Comparison of ENCODE assay signal across 12 cellular contexts in the genomic region with DNA sequence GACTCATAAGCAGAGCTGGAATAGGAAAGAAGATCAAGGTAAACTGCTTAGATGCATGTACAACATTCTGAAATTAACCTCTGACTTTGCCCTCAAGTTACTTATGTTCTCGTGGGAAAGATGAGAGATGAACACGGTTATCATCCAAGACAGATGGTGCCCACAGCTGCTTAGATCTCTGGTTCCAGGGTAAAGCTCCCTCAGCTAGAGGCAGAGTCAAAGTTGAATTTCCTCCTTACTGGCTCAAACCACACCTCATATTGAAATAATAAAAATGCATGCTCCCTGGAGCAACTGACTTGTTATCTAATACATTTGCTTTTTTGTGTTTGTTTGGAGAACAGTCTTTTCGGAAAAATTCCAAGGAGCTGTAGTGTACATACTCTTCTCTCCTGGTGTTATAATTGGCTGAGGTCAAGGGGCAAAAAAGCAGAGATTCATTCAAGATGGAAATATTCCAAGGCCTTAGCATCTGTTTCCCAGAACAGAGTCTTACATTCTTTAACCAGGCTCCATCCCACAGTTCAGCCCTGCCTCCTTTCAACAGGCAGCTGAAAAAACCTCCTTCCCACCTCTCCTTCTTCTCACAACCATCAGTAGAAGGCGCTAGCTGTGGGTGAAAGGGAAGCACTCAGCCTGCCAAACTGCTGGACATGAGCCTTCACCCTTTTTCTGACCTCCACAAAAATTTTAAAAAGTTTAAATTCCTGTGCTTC. TPM values are rescaled to one million over a fixed set of nuclear protein-coding genes. Genes with fewer than 3 reads are reported as not detected.
DNase-seq lines count a peak whose midpoint lies in the region; ATAC-seq and TF ChIP-seq lines count a peak whose summit lies in the region.
"Had no signal": no experiment of that assay in that cellular context is flagged by ENCODE, and none has a peak within 500 bp of the region (broad histone marks: within the 10 kb centered on the region; RNA-seq: fewer than 3 reads in every experiment).

No MANE protein-coding gene starts in this region.

- H3K79me2 ChIP-seq in fibroblast of lung (ENCODE audit: control insufficient read depth, insufficient read depth, low read length): no peaks in the 10 kb centered on the region

- DNase-seq in Right ventricle myocardium inferior (ENCODE audit: missing footprints) (peak; percentile 64), cardiac septum (ENCODE audit: low spot score) (no peak), fibroblast of lung (ENCODE audit: low read depth in 2 of 2) (peak; percentile 87 to 100), nephron progenitor cell (no peak), NCI-H2029 (lab: John Stamatoyannopoulos, UW) (no peak), T-helper 1 cell (no peak)
- no peak for DNase-seq in natural killer cell treated with Interleukin-12 subunit alpha and Interleukin-12 subunit beta and Interleukin-15 and Interleukin-18, amount 100 ng/mL, for 72 hours (ENCODE audit: low spot score)
- DNase-seq: stimulated activated CD4-positive, alpha-beta T cell treated with anti-CD3 and anti-CD28 coated beads, Interleukin-4, amount 100 ng/mL, for 24 hours had no signal

- H3K36me3 Mint-ChIP-seq in nephron progenitor cell (ENCODE audit: low read depth): no peaks in the 10 kb centered on the region
- no peaks in the 10 kb centered on the region for H3K36me3 Mint-ChIP-seq in natural killer cell treated with Interleukin-12 subunit alpha and Interleukin-12 subunit beta and Interleukin-15 and Interleukin-18, amount 100 ng/mL, for 72 hours

- no peaks in the 10 kb centered on the region for H4K20me1 ChIP-seq in fibroblast of lung (ENCODE audit: control insufficient read depth, extremely low read depth, insufficient read depth, low read length)
- H4K20me1 ChIP-seq: BLaER1 had no signal

- H3K4me2 ChIP-seq in fibroblast of lung (ENCODE audit: extremely low read depth, insufficient read depth, low read length): peak overlapping the region; percentile 17
- H3K4me2 ChIP-seq: BLaER1 had no signal

- no peaks in the 10 kb centered on the region for H3K27me3 ChIP-seq in fibroblast of lung (ENCODE audit: control insufficient read depth, insufficient read depth, low read length)
- H3K27me3 ChIP-seq: BLaER1 had no signal

- ATAC-seq in Right ventricle myocardium inferior: peak; percentile 78
- no peak for ATAC-seq in natural killer cell treated with Interleukin-12 subunit alpha and Interleukin-12 subunit beta and Interleukin-15 and Interleukin-18, amount 100 ng/mL, for 72 hours
- no peak for ATAC-seq in GM21367 (IDR thresholded peaks at IDR 0.05; ENCODE audit: unreplicated experiment)

- H3K27ac ChIP-seq in fibroblast of lung (ENCODE audit: insufficient read depth, low read length): peak overlapping the region; percentile 80
- H3K27ac ChIP-seq: BLaER1 had no signal

- no peaks in the 10 kb centered on the region for H3K9me3 ChIP-seq in fibroblast of lung (ENCODE audit: control insufficient read depth, insufficient read depth, low read depth, low read length)
- H3K9me3 ChIP-seq: BLaER1 had no signal

- no peak overlapping the region for H3K4me3 Mint-ChIP-seq in nephron progenitor cell
- no peak overlapping the region for H3K4me3 Mint-ChIP-seq in natural killer cell treated with Interleukin-12 subunit alpha and Interleukin-12 subunit beta and Interleukin-15 and Interleukin-18, amount 100 ng/mL, for 72 hours

- H3K9ac ChIP-seq in fibroblast of lung (ENCODE audit: insufficient read depth, low read length): no peak overlapping the region
- H3K9ac ChIP-seq: BLaER1 had no signal

- peak; percentile 44 to 58 for TF ChIP-seq CTCF in fibroblast of lung (conservative IDR thresholded peaks at IDR 0.05 in 1 of 2, IDR thresholded peaks at IDR 0.05 in 1 of 2; ENCODE audit: low read depth in 1 of 2, low read length in 2 of 2)
- TF ChIP-seq CTCF in nephron progenitor cell (IDR thresholded peaks at IDR 0.05): no peak

- H2AFZ ChIP-seq in fibroblast of lung (ENCODE audit: low read length): no peak overlapping the region

- peak overlapping the region in 2 of 4 experiments; percentile 10 to 12 for H3K4me3 ChIP-seq in fibroblast of lung (replicated peaks in 1 of 4; ENCODE audit: control extremely low read depth in 1 of 4, insufficient read depth in 1 of 4, low read depth in 3 of 4, low read length in 4 of 4)
- H3K4me3 ChIP-seq: BLaER1 had no signal

- intact Hi-C loops in Right ventricle myocardium inferior (cut with DNase I) (loop anchor here (1.0 to 5.0 kb wide), 3 partner anchors 35 to 82 kb away; no protein-coding TSS in a partner anchor), cardiac septum (cut with DNase I) (loop anchor here (1.0 to 5.0 kb wide), 3 partner anchors 31 to 59 kb away; no protein-coding TSS in a partner anchor)

- peak overlapping the region; percentile 59 for H3K27ac Mint-ChIP-seq in nephron progenitor cell
- no peak overlapping the region for H3K27ac Mint-ChIP-seq in natural killer cell treated with Interleukin-12 subunit alpha and Interleukin-12 subunit beta and Interleukin-15 and Interleukin-18, amount 100 ng/mL, for 72 hours

- no peaks in the 10 kb centered on the region for H3K36me3 ChIP-seq in fibroblast of lung (ENCODE audit: control insufficient read depth, insufficient read depth, low read length)
- H3K36me3 ChIP-seq: BLaER1 had no signal

- H3K4me1 ChIP-seq in fibroblast of lung (ENCODE audit: control insufficient read depth, extremely low read depth, insufficient read depth, low read length): peaks cover 20% of the 10 kb centered on the region
- H3K4me1 ChIP-seq: BLaER1 had no signal

- no peaks in the 10 kb centered on the region for H3K27me3 Mint-ChIP-seq in nephron progenitor cell (ENCODE audit: low read depth, poor library complexity)
- H3K27me3 Mint-ChIP-seq in natural killer cell treated with Interleukin-12 subunit alpha and Interleukin-12 subunit beta and Interleukin-15 and Interleukin-18, amount 100 ng/mL, for 72 hours: peaks cover 5 to 42% of the 10 kb centered on the region in 2 donors

- peaks cover 28% of the 10 kb centered on the region for H3K4me1 Mint-ChIP-seq in nephron progenitor cell
- no peaks in the 10 kb centered on the region for H3K4me1 Mint-ChIP-seq in natural killer cell treated with Interleukin-12 subunit alpha and Interleukin-12 subunit beta and Interleukin-15 and Interleukin-18, amount 100 ng/mL, for 72 hours (ENCODE audit: low read depth in 2 of 2)

- no peaks in the 10 kb centered on the region for H3K9me3 Mint-ChIP-seq in nephron progenitor cell
- H3K9me3 Mint-ChIP-seq in natural killer cell treated with Interleukin-12 subunit alpha and Interleukin-12 subunit beta and Interleukin-15 and Interleukin-18, amount 100 ng/mL, for 72 hours: peaks cover 6% of the 10 kb centered on the region

RNA-seq across cellular contexts. Expression of a gene that starts 43.6 kb away (rescaled TPM):
- total RNA-seq in Right ventricle myocardium inferior (59.4 TPM), cardiac septum (19.8 TPM), fibroblast of lung (104 and 125 TPM in 2 replicates)
- polyA plus RNA-seq in fibroblast of lung: 7.1 and 136 TPM in 2 replicates
- 3.7 and 71.2 TPM in 2 replicates for polyA plus RNA-seq in fibroblast of lung (2012)
- 2.0 and 120 TPM in 2 replicates for polyA minus RNA-seq in fibroblast of lung (ENCODE audit: low replicate concordance)
- total RNA-seq in natural killer cell treated with Interleukin-12 subunit alpha and Interleukin-12 subunit beta and Interleukin-15 and Interleukin-18, amount 100 ng/mL, for 72 hours: not detected
- total RNA-seq: dermis microvascular lymphatic vessel endothelial cell; T-helper 2 cell treated with Interferon-gamma antibody and Interleukin-4, amounts not matched to agents 100 ng/mL and 5 ng/mL, for 36 hours had no signal

RNA-seq across cellular contexts. Expression of a gene that starts 50.8 kb away (rescaled TPM):
- total RNA-seq in Right ventricle myocardium inferior: 1.3 TPM
- 1.2 TPM for total RNA-seq in cardiac septum
- 19.3 and 76.3 TPM in 2 replicates for total RNA-seq in fibroblast of lung
- 23.3 and 148 TPM in 2 replicates for polyA plus RNA-seq in fibroblast of lung
- polyA plus RNA-seq in fibroblast of lung (2012): 13.5 and 89.2 TPM in 2 replicates
- 5.7 and 14.8 TPM in 2 replicates for polyA minus RNA-seq in fibroblast of lung (ENCODE audit: low replicate concordance)
- total RNA-seq in natural killer cell treated with Interleukin-12 subunit alpha and Interleukin-12 subunit beta and Interleukin-15 and Interleukin-18, amount 100 ng/mL, for 72 hours: not detected
- total RNA-seq: T-helper 2 cell treated with Interferon-gamma antibody and Interleukin-4, amounts not matched to agents 100 ng/mL and 5 ng/mL, for 36 hours had no signal

Comparison
In these comparisons a context has a peak if more than half of its experiments do, and no peak if none do; other contexts are left out.
1. DNase-seq: peak in Right ventricle myocardium inferior (single experiment) and fibroblast of lung (2 of 2); none in cardiac septum (single experiment), nephron progenitor cell (single experiment), NCI-H2029 (single experiment), natural killer cell treated with Interleukin-12 subunit alpha and Interleukin-12 subunit beta and Interleukin-15 and Interleukin-18, amount 100 ng/mL, for 72 hours (single experiment) and T-helper 1 cell (0 of 5).
2. RNA of a gene that starts 43.6 kb away (total RNA-seq): 104 to 125 TPM in fibroblast of lung, 59.4 TPM in Right ventricle myocardium inferior (single experiment) and 19.8 TPM in cardiac septum (single experiment); not detected in natural killer cell treated with Interleukin-12 subunit alpha and Interleukin-12 subunit beta and Interleukin-15 and Interleukin-18, amount 100 ng/mL, for 72 hours; every median in the first group is over 10 times any median in the second.